ENCODE assay signal across 1 cellular context in the genomic region with DNA sequence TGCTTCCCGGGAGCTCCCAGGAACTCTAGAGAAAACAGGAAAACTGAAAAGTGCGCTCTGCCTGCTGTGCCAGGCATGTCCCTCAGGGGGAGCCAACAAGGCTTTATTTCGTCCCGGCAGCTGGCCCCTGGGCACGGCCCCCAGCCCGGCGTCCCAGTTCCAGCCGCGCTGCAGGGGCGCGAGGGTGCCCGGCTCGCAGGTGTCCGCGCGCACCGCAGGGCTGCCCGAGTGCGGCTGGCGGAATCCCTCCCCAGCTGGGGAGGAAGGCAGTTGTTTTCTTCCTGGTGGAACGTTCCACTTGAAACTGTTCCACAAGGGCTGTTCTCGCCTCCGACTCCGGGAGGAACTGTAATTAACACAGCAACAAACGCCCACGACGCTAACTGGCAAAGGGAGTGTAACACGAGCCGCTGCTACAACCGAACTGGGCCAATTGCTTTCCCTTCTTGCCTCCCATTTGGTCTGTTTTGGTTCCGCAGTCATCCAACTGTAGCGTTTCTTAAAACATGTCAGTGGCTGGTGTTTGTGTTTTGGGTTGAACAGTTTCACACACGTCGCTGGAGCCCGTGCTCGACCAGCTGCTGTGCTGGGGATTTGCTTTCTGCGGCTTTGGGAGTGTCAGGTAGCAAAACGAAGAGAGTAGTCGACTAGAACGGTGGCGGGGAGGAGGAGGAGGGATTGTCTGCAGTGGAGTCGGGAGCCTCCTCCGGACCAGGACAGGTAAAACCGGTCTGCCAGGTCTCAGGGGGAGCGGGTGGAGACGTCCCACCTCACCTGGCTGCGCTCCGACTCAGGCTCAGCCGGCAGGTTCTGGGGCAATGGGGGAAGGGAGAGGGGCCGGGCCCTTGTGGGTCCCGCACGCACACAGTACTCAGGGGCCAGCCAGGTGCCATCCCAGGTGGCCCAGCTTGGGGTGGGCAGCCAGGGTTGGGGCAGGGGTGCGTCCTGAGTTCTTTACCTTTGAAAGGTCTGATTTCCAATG.
TF ChIP-seq lines count a peak whose summit lies in the region.

No MANE protein-coding gene starts in this region.

TF ChIP-seq in HEK293, 187 proteins besides CTCF, POLR2A, EP300 and RAD21 (continued from another document and continues in another):
- TF ChIP-seq, protein P1, sequence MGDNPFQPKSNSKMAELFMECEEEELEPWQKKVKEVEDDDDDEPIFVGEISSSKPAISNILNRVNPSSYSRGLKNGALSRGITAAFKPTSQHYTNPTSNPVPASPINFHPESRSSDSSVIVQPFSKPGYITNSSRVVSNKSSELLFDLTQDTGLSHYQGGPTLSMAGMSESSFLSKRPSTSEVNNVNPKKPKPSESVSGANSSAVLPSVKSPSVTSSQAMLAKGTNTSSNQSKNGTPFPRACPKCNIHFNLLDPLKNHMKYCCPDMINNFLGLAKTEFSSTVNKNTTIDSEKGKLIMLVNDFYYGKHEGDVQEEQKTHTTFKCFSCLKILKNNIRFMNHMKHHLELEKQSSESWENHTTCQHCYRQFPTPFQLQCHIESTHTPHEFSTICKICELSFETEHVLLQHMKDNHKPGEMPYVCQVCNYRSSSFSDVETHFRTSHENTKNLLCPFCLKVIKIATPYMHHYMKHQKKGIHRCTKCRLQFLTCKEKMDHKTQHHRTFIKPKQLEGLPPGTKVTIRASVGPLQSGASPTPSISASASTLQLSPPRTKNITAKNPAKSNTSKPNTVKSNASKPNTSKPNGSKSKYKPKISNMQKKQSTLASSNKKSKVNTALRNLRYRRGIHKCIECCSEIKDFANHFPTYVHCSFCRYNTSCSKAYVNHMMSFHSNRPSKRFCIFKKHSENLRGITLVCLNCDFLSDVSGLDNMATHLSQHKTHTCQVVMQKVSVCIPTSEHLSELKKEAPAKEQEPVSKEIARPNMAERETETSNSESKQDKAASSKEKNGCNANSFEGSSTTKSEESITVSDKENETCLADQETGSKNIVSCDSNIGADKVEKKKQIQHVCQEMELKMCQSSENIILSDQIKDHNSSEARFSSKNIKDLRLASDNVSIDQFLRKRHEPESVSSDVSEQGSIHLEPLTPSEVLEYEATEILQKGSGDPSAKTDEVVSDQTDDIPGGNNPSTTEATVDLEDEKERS (tag by site-specific recombination; IDR thresholded peaks at IDR 0.05), result no peak
- TF ChIP-seq ZNF239 (tag by site-specific recombination; IDR thresholded peaks at IDR 0.05) (no peak), ZNF473 (tag by site-specific recombination; IDR thresholded peaks at IDR 0.05) (no peak), SP7 (tag by site-specific recombination; IDR thresholded peaks at IDR 0.05) (peak; percentile 83), SP3 (tag by site-specific recombination; IDR thresholded peaks at IDR 0.05) (no peak), ZSCAN30 (tag by site-specific recombination; IDR thresholded peaks at IDR 0.05) (peak; percentile 97), ZNF624 (tag by site-specific recombination; IDR thresholded peaks at IDR 0.05) (no peak), ZNF274 (IDR thresholded peaks at IDR 0.05; ENCODE audit: low read length) (no peak), ZNF274 (tag by site-specific recombination; IDR thresholded peaks at IDR 0.05; ENCODE audit: borderline replicate concordance) (no peak), ZNF76 (tag by site-specific recombination; IDR thresholded peaks at IDR 0.05; ENCODE audit: borderline replicate concordance, low read depth) (peak; percentile 35; the same call in 1 of the 2 replicates), ZFP37 (tag by site-specific recombination; IDR thresholded peaks at IDR 0.05) (no peak), ZNF157 (tag by site-specific recombination; IDR thresholded peaks at IDR 0.05) (no peak), ZBTB8A (tag by site-specific recombination; IDR thresholded peaks at IDR 0.05) (peak; percentile 95), ZNF660 (tag by site-specific recombination; IDR thresholded peaks at IDR 0.05) (peak; percentile 92; the same call in 1 of the 2 replicates), HOXD13 (CRISPR knock-in tag; IDR thresholded peaks at IDR 0.05; ENCODE audit: borderline replicate concordance) (no peak), ZNF791 (tag by site-specific recombination; IDR thresholded peaks at IDR 0.05) (no peak), ZNF621 (tag by site-specific recombination; IDR thresholded peaks at IDR 0.05) (no peak), ZEB2 (tag by site-specific recombination; IDR thresholded peaks at IDR 0.05) (peak; percentile 62; the same call in 1 of the 2 replicates), ZNF555 (tag by site-specific recombination; conservative IDR thresholded peaks at IDR 0.05) (no peak), ZNF2 (tag by site-specific recombination; IDR thresholded peaks at IDR 0.05) (no peak; the same call in none of the 2 replicates), ZNF19 (tag by site-specific recombination; IDR thresholded peaks at IDR 0.05; ENCODE audit: low read depth) (no peak), ZBTB48 (tag by site-specific recombination; IDR thresholded peaks at IDR 0.05) (peak; percentile 95), ZFP3 (tag by site-specific recombination; IDR thresholded peaks at IDR 0.05; ENCODE audit: low read depth) (no peak)
- TF ChIP-seq, protein P2, sequence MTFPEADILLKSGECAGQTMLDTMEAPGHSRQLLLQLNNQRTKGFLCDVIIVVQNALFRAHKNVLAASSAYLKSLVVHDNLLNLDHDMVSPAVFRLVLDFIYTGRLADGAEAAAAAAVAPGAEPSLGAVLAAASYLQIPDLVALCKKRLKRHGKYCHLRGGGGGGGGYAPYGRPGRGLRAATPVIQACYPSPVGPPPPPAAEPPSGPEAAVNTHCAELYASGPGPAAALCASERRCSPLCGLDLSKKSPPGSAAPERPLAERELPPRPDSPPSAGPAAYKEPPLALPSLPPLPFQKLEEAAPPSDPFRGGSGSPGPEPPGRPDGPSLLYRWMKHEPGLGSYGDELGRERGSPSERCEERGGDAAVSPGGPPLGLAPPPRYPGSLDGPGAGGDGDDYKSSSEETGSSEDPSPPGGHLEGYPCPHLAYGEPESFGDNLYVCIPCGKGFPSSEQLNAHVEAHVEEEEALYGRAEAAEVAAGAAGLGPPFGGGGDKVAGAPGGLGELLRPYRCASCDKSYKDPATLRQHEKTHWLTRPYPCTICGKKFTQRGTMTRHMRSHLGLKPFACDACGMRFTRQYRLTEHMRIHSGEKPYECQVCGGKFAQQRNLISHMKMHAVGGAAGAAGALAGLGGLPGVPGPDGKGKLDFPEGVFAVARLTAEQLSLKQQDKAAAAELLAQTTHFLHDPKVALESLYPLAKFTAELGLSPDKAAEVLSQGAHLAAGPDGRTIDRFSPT (tag by site-specific recombination; IDR thresholded peaks at IDR 0.05), result peak; percentile 70
- TF ChIP-seq, protein P3, sequence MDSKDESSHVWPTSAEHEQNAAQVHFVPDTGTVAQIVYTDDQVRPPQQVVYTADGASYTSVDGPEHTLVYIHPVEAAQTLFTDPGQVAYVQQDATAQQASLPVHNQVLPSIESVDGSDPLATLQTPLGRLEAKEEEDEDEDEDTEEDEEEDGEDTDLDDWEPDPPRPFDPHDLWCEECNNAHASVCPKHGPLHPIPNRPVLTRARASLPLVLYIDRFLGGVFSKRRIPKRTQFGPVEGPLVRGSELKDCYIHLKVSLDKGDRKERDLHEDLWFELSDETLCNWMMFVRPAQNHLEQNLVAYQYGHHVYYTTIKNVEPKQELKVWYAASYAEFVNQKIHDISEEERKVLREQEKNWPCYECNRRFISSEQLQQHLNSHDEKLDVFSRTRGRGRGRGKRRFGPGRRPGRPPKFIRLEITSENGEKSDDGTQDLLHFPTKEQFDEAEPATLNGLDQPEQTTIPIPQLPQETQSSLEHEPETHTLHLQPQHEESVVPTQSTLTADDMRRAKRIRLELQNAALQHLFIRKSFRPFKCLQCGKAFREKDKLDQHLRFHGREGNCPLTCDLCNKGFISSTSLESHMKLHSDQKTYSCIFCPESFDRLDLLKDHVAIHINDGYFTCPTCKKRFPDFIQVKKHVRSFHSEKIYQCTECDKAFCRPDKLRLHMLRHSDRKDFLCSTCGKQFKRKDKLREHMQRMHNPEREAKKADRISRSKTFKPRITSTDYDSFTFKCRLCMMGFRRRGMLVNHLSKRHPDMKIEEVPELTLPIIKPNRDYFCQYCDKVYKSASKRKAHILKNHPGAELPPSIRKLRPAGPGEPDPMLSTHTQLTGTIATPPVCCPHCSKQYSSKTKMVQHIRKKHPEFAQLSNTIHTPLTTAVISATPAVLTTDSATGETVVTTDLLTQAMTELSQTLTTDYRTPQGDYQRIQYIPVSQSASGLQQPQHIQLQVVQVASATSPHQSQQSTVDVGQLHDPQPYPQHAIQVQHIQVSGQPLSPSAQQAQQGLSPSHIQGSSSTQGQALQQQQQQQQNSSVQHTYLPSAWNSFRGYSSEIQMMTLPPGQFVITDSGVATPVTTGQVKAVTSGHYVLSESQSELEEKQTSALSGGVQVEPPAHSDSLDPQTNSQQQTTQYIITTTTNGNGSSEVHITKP (tag by site-specific recombination; IDR thresholded peaks at IDR 0.05), result peak; percentile 96
- TF ChIP-seq, protein P4, sequence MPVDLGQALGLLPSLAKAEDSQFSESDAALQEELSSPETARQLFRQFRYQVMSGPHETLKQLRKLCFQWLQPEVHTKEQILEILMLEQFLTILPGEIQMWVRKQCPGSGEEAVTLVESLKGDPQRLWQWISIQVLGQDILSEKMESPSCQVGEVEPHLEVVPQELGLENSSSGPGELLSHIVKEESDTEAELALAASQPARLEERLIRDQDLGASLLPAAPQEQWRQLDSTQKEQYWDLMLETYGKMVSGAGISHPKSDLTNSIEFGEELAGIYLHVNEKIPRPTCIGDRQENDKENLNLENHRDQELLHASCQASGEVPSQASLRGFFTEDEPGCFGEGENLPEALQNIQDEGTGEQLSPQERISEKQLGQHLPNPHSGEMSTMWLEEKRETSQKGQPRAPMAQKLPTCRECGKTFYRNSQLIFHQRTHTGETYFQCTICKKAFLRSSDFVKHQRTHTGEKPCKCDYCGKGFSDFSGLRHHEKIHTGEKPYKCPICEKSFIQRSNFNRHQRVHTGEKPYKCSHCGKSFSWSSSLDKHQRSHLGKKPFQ (tag by site-specific recombination; IDR thresholded peaks at IDR 0.05), result no peak
- TF ChIP-seq, protein P5, sequence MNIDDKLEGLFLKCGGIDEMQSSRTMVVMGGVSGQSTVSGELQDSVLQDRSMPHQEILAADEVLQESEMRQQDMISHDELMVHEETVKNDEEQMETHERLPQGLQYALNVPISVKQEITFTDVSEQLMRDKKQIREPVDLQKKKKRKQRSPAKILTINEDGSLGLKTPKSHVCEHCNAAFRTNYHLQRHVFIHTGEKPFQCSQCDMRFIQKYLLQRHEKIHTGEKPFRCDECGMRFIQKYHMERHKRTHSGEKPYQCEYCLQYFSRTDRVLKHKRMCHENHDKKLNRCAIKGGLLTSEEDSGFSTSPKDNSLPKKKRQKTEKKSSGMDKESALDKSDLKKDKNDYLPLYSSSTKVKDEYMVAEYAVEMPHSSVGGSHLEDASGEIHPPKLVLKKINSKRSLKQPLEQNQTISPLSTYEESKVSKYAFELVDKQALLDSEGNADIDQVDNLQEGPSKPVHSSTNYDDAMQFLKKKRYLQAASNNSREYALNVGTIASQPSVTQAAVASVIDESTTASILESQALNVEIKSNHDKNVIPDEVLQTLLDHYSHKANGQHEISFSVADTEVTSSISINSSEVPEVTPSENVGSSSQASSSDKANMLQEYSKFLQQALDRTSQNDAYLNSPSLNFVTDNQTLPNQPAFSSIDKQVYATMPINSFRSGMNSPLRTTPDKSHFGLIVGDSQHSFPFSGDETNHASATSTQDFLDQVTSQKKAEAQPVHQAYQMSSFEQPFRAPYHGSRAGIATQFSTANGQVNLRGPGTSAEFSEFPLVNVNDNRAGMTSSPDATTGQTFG (tag by site-specific recombination; IDR thresholded peaks at IDR 0.05; ENCODE audit: borderline replicate concordance), result no peak
- TF ChIP-seq, protein P6, sequence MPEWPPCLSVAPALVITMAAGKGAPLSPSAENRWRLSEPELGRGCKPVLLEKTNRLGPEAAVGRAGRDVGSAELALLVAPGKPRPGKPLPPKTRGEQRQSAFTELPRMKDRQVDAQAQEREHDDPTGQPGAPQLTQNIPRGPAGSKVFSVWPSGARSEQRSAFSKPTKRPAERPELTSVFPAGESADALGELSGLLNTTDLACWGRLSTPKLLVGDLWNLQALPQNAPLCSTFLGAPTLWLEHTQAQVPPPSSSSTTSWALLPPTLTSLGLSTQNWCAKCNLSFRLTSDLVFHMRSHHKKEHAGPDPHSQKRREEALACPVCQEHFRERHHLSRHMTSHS (tag by site-specific recombination; IDR thresholded peaks at IDR 0.05), result no peak
- TF ChIP-seq, protein P7, sequence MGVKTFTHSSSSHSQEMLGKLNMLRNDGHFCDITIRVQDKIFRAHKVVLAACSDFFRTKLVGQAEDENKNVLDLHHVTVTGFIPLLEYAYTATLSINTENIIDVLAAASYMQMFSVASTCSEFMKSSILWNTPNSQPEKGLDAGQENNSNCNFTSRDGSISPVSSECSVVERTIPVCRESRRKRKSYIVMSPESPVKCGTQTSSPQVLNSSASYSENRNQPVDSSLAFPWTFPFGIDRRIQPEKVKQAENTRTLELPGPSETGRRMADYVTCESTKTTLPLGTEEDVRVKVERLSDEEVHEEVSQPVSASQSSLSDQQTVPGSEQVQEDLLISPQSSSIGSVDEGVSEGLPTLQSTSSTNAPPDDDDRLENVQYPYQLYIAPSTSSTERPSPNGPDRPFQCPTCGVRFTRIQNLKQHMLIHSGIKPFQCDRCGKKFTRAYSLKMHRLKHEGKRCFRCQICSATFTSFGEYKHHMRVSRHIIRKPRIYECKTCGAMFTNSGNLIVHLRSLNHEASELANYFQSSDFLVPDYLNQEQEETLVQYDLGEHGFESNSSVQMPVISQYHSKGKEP (tag by site-specific recombination; IDR thresholded peaks at IDR 0.05), result peak; percentile 50; the same call in 1 of the 2 replicates
- TF ChIP-seq, protein P8, sequence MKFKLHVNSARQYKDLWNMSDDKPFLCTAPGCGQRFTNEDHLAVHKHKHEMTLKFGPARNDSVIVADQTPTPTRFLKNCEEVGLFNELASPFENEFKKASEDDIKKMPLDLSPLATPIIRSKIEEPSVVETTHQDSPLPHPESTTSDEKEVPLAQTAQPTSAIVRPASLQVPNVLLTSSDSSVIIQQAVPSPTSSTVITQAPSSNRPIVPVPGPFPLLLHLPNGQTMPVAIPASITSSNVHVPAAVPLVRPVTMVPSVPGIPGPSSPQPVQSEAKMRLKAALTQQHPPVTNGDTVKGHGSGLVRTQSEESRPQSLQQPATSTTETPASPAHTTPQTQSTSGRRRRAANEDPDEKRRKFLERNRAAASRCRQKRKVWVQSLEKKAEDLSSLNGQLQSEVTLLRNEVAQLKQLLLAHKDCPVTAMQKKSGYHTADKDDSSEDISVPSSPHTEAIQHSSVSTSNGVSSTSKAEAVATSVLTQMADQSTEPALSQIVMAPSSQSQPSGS (tag by site-specific recombination; IDR thresholded peaks at IDR 0.05; ENCODE audit: low read depth), result no peak
- TF ChIP-seq, protein P9, sequence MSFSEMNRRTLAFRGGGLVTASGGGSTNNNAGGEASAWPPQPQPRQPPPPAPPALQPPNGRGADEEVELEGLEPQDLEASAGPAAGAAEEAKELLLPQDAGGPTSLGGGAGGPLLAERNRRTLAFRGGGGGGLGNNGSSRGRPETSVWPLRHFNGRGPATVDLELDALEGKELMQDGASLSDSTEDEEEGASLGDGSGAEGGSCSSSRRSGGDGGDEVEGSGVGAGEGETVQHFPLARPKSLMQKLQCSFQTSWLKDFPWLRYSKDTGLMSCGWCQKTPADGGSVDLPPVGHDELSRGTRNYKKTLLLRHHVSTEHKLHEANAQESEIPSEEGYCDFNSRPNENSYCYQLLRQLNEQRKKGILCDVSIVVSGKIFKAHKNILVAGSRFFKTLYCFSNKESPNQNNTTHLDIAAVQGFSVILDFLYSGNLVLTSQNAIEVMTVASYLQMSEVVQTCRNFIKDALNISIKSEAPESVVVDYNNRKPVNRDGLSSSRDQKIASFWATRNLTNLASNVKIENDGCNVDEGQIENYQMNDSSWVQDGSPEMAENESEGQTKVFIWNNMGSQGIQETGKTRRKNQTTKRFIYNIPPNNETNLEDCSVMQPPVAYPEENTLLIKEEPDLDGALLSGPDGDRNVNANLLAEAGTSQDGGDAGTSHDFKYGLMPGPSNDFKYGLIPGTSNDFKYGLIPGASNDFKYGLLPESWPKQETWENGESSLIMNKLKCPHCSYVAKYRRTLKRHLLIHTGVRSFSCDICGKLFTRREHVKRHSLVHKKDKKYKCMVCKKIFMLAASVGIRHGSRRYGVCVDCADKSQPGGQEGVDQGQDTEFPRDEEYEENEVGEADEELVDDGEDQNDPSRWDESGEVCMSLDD (tag by site-specific recombination; IDR thresholded peaks at IDR 0.05), result no peak
